22 cellular contexts compared by ENCODE assay signal in the genomic region with DNA sequence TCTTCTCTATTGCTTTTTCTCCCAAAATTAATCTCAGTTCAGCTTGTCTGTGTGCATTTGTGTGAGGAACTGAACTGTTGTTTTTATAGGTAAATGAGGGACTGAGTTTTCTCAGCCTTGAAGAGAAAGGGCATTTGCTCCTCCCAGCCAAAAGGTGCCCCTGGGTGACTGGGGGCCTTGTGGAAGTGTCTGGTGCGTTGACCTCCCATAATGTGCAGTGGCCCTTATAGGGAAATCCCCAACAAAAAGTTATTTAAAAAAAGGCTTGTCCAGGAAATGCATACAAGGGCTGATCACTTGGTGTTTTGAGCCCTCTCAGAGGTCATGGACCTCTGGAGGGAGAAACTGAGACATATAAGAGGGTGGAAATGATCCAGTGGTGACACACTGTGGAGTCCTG.
"Had no signal": no experiment of that assay in that cellular context is flagged by ENCODE, and none has a peak within 500 bp of the region (broad histone marks: within the 10 kb centered on the region; RNA-seq: fewer than 3 reads in every experiment).

No MANE protein-coding gene starts in this region.

- H3K27me3 Mint-ChIP-seq: stimulated activated memory B cell treated with anti-CD40 and anti-IgM and Interleukin-4, amounts not matched to agents 10 μg/mL and 1 μg/mL and 100 μg/mL, for 72 hours; stimulated activated naive CD8-positive, alpha-beta T cell treated with anti-CD3 and anti-CD28 coated beads, Interleukin-15, amount 100 ng/mL, for 72 hours; stimulated activated naive CD8-positive, alpha-beta T cell treated with anti-CD3 and anti-CD28 coated beads, Interleukin-15, Interleukin-2, amounts not matched to agents 100 ng/mL and 50 ng/mL, for 24 hours; type B pancreatic cell had no signal

- H3K9me3 Mint-ChIP-seq: stimulated activated effector memory CD8-positive, alpha-beta T cell treated with anti-CD3 and anti-CD28 coated beads, Interleukin-12 subunit alpha, Interleukin-12 subunit beta, amount 100 ng/mL, for 72 hours; stimulated activated naive CD8-positive, alpha-beta T cell treated with anti-CD3 and anti-CD28 coated beads, Interleukin-15, Interleukin-2, amounts not matched to agents 100 ng/mL and 50 ng/mL, for 24 hours had no signal

- H3K4me3 Mint-ChIP-seq: stimulated activated effector memory CD8-positive, alpha-beta T cell treated with anti-CD3 and anti-CD28 coated beads, Interleukin-12 subunit alpha, Interleukin-12 subunit beta, amount 100 ng/mL, for 72 hours; stimulated activated memory B cell treated with anti-CD40 and anti-IgM and Interleukin-4, amounts not matched to agents 10 μg/mL and 1 μg/mL and 100 μg/mL, for 72 hours; stimulated activated naive CD8-positive, alpha-beta T cell treated with anti-CD3 and anti-CD28 coated beads, Interleukin-15, amount 100 ng/mL, for 72 hours; stimulated activated naive CD8-positive, alpha-beta T cell treated with anti-CD3 and anti-CD28 coated beads, Interleukin-15, Interleukin-2, amounts not matched to agents 100 ng/mL and 50 ng/mL, for 24 hours; type B pancreatic cell had no signal

- H3K27ac Mint-ChIP-seq: stimulated activated effector memory CD8-positive, alpha-beta T cell treated with anti-CD3 and anti-CD28 coated beads, Interleukin-12 subunit alpha, Interleukin-12 subunit beta, amount 100 ng/mL, for 72 hours; stimulated activated memory B cell treated with anti-CD40 and anti-IgM and Interleukin-4, amounts not matched to agents 10 μg/mL and 1 μg/mL and 100 μg/mL, for 72 hours; stimulated activated naive CD8-positive, alpha-beta T cell treated with anti-CD3 and anti-CD28 coated beads, Interleukin-15, amount 100 ng/mL, for 72 hours; stimulated activated naive CD8-positive, alpha-beta T cell treated with anti-CD3 and anti-CD28 coated beads, Interleukin-15, Interleukin-2, amounts not matched to agents 100 ng/mL and 50 ng/mL, for 24 hours; type B pancreatic cell had no signal

- DNase-seq: stimulated activated CD4-positive, alpha-beta T cell treated with anti-CD3 and anti-CD28 coated beads, Interleukin-2, amount 100 ng/mL, for 48 hours; stimulated activated CD4-positive, alpha-beta T cell treated with anti-CD3 and anti-CD28 coated beads, Interleukin-4, amount 100 ng/mL, for 1 hour; stimulated activated CD4-positive, alpha-beta T cell treated with anti-CD3 and anti-CD28 coated beads, Interleukin-4, amount 100 ng/mL, for 24 hours; stimulated activated CD4-positive, alpha-beta T cell treated with anti-CD3 and anti-CD28 coated beads, Interleukin-4, amount 100 ng/mL, for 4 hours; stimulated activated CD8-positive, alpha-beta memory T cell treated with anti-CD3 and anti-CD28 coated beads, Interleukin-4, amount 100 ng/mL, for 48 hours; stimulated activated naive CD4-positive, alpha-beta T cell; stimulated activated naive CD4-positive, alpha-beta T cell treated with Interleukin-2 at 50 U/mL for 16 hours; stimulated activated naive CD8-positive, alpha-beta T cell treated with anti-CD3 and anti-CD28 coated beads, Interleukin-15, amount 100 ng/mL, for 72 hours; stimulated activated naive CD8-positive, alpha-beta T cell treated with anti-CD3 and anti-CD28 coated beads, Interleukin-15, Interleukin-2, amounts not matched to agents 100 U/mL and 50 U/mL, for 24 hours; stomach; substantia nigra; testis; thyroid gland; tibial artery; transverse colon; trophoblast cell; upper lobe of right lung; uterus had no signal

- H3K4me1 Mint-ChIP-seq: stimulated activated effector memory CD8-positive, alpha-beta T cell treated with anti-CD3 and anti-CD28 coated beads, Interleukin-12 subunit alpha, Interleukin-12 subunit beta, amount 100 ng/mL, for 72 hours; stimulated activated memory B cell treated with anti-CD40 and anti-IgM and Interleukin-4, amounts not matched to agents 10 μg/mL and 1 μg/mL and 100 μg/mL, for 72 hours; stimulated activated naive CD8-positive, alpha-beta T cell treated with anti-CD3 and anti-CD28 coated beads, Interleukin-15, amount 100 ng/mL, for 72 hours had no signal

- ATAC-seq: stimulated activated effector memory CD8-positive, alpha-beta T cell treated with anti-CD3 and anti-CD28 coated beads, Interleukin-12 subunit alpha, Interleukin-12 subunit beta, amount 100 ng/mL, for 72 hours; stimulated activated memory B cell treated with anti-CD40 and anti-IgM and Interleukin-4, amounts not matched to agents 10 μg/mL and 1 μg/mL and 100 μg/mL, for 72 hours; stimulated activated naive CD8-positive, alpha-beta T cell treated with anti-CD3 and anti-CD28 coated beads, Interleukin-15, amount 100 ng/mL, for 72 hours; stimulated activated naive CD8-positive, alpha-beta T cell treated with anti-CD3 and anti-CD28 coated beads, Interleukin-15, Interleukin-2, amounts not matched to agents 100 U/mL and 50 U/mL, for 24 hours; upper lobe of right lung had no signal

- H3K36me3 Mint-ChIP-seq: stimulated activated effector memory CD8-positive, alpha-beta T cell treated with anti-CD3 and anti-CD28 coated beads, Interleukin-12 subunit alpha, Interleukin-12 subunit beta, amount 100 ng/mL, for 72 hours; stimulated activated memory B cell treated with anti-CD40 and anti-IgM and Interleukin-4, amounts not matched to agents 10 μg/mL and 1 μg/mL and 100 μg/mL, for 72 hours; type B pancreatic cell had no signal
